8 cellular contexts compared by ENCODE assay signal in the genomic region with DNA sequence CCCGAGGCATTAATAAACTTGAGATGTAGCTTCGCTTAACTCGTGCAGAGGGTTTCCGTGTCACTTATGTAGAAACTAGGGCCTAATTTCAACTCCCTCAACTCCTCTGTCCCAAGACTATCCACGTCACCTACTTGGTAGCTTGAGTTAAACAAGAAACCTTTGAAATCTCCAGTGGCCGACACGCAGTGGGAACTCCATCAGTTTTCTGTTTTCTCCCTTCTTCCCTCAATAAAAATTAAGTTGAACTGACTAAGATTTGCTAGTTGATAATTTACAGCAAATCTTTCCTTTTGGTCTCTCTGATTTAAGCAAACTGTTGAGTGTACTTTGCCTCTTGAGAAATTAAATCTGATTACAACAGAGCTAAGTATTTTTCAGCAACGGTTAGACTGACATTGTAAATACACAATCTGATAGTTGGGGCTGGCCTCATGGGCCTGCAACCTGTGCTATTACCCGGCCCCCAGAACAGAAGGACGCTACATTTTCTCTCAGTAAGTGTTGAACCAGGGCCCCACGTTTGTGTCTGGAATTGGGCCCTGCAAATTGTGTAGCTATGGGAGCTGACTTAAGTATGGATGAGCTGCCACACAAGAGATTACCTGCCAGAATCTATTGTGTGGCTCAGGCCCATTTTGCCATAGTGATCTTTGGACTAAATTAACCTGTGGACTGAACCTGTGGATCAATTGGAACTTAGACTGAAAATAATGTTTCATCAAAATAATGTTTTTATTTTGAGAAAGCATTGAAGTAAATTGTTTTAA. TPM values are rescaled to one million over a fixed set of nuclear protein-coding genes. Genes with fewer than 3 reads are reported as not detected.
DNase-seq lines count a peak whose midpoint lies in the region; ATAC-seq and TF ChIP-seq lines count a peak whose summit lies in the region.

No MANE protein-coding gene starts in this region.

- H3K9ac ChIP-seq in mucosa of stomach (ENCODE audit: low read length), result peak overlapping the region; percentile 78

- peaks cover 18% of the 10 kb centered on the region for H3K4me1 ChIP-seq in mucosa of stomach (ENCODE audit: control insufficient read depth, insufficient read depth, low read length)

- no peaks in the 10 kb centered on the region for H3K27me3 Mint-ChIP-seq in chondrocyte (ENCODE audit: low read depth)

- no peaks in the 10 kb centered on the region for H3K27me3 ChIP-seq in mucosa of stomach (ENCODE audit: control insufficient read depth, insufficient read depth, low read length)

- H3K4me1 Mint-ChIP-seq in chondrocyte (ENCODE audit: low read depth), result peaks cover 47% of the 10 kb centered on the region

- TF ChIP-seq CTCF in C4-2B (conservative IDR thresholded peaks at IDR 0.05) (no peak), chondrocyte (IDR thresholded peaks at IDR 0.05) (no peak)

- DNase-seq in MV-4-11 (lab: John Stamatoyannopoulos, UW), result peak; percentile 12
- no peak for DNase-seq in chondrocyte (ENCODE audit: low spot score)
- DNase-seq in NCI-H69 (lab: John Stamatoyannopoulos, UW), result no peak
- no peak for DNase-seq in middle frontal gyrus (ENCODE audit: extremely low spot score, low spot score)
- DNase-seq in SHP77 (lab: John Stamatoyannopoulos, UW), result no peak

- no peaks in the 10 kb centered on the region for H3K9me3 ChIP-seq in mucosa of stomach (ENCODE audit: control insufficient read depth, low read length)

- H3K27ac ChIP-seq in C4-2B, result peak overlapping the region; percentile 90

- no peak for ATAC-seq in HG03460 (IDR thresholded peaks at IDR 0.05; ENCODE audit: unreplicated experiment)

- H3K9me3 Mint-ChIP-seq in chondrocyte (ENCODE audit: low read depth), result no peaks in the 10 kb centered on the region

- H3K27ac Mint-ChIP-seq in chondrocyte (ENCODE audit: unreplicated experiment), result peak overlapping the region; percentile 99

- H3K4me3 ChIP-seq in mucosa of stomach (ENCODE audit: low read length), result peak overlapping the region; percentile 77

- peak overlapping the region; percentile 93 for H3K4me3 Mint-ChIP-seq in chondrocyte (ENCODE audit: unreplicated experiment)

- H3K36me3 Mint-ChIP-seq in chondrocyte (ENCODE audit: low read depth), result no peaks in the 10 kb centered on the region

- no peaks in the 10 kb centered on the region for H3K36me3 ChIP-seq in mucosa of stomach (ENCODE audit: control insufficient read depth, insufficient read depth, low read length)

RNA-seq across cellular contexts. Expression of gene ESD, which starts 0.7 kb away (rescaled TPM):
- 94.7 to 102 TPM (median 97.9 TPM) in 3 replicates for total RNA-seq in chondrocyte
